In genomic region chr5:31362931-31363568, GRCh38 we compare ENCODE assay signal across 23 cellular contexts.
A peak's percentile ranks its signal among the peaks of the same experiment; 100 is the strongest.
DNase-seq lines count a peak whose midpoint lies in the region; ATAC-seq, FAIRE-seq and TF ChIP-seq lines count a peak whose summit lies in the region.
"Had no signal": no experiment of that assay in that cellular context is flagged by ENCODE, and none has a peak within 500 bp of the region (broad histone marks: within the 10 kb centered on the region; RNA-seq: fewer than 3 reads in every experiment).

No MANE protein-coding gene starts in this region.

- H3K4me1 ChIP-seq in astrocyte (ENCODE audit: insufficient read depth, low read length) = peaks cover 36% of the 10 kb centered on the region
- H3K4me1 ChIP-seq: lower lobe of right lung, parathyroid adenoma, stomach, upper lobe of left lung had no signal

- H3K4me2 ChIP-seq in astrocyte (ENCODE audit: low read length) = peak overlapping the region; percentile 5

- H3K27ac Mint-ChIP-seq in HFFc6 = peak overlapping the region; percentile 88
- no peak overlapping the region for H3K27ac Mint-ChIP-seq in astrocyte (ENCODE audit: unreplicated experiment)
- no peak overlapping the region for H3K27ac Mint-ChIP-seq in osteocyte (ENCODE audit: unreplicated experiment)
- H3K27ac Mint-ChIP-seq: activated CD4-positive, alpha-beta memory T cell treated with anti-CD3 and anti-CD28 coated beads, Interleukin-2, amount 10 ng/mL, durations not matched to agents 7 days and 5 days; activated naive CD8-positive, alpha-beta T cell treated with anti-CD3 and anti-CD28 coated beads for 36 hours; activated T-cell treated with anti-CD3 and anti-CD28 coated beads, Interleukin-2, amount 50 U/mL, for 72 hours; naive thymus-derived CD4-positive, alpha-beta T cell; T-helper 17 cell had no signal

- H3K27me3 ChIP-seq in astrocyte (ENCODE audit: insufficient read depth, low read length) = no peaks in the 10 kb centered on the region
- H3K27me3 ChIP-seq: cardiac muscle cell, stomach, upper lobe of left lung had no signal

- DNase-seq in AG20443 (ENCODE audit: low spot score) (peak; percentile 33), HFFc6 (peak; percentile 68), astrocyte (ENCODE audit: low read depth) (peak; percentile 59), left colon (no peak), osteocyte (ENCODE audit: extremely low spot score, unreplicated experiment) (no peak)
- DNase-seq: activated CD4-positive, alpha-beta memory T cell treated with anti-CD3 and anti-CD28 coated beads, Interleukin-2, amount 10 ng/mL, durations not matched to agents 7 days and 5 days; activated naive CD8-positive, alpha-beta T cell treated with anti-CD3 and anti-CD28 coated beads for 36 hours; activated T-cell treated with anti-CD3 and anti-CD28 coated beads, Interleukin-2, amount 50 U/mL, for 72 hours; head of caudate nucleus; lower lobe of right lung; naive thymus-derived CD4-positive, alpha-beta T cell; NCI-H1105 treated with DMSO at 0.1 percent for 48 hours; NCI-H526 treated with DMSO at 0.1 percent for 48 hours; stomach; T-helper 17 cell; upper lobe of left lung had no signal

- H3K36me3 Mint-ChIP-seq in HFFc6 (ENCODE audit: low read depth) (peaks cover 5% of the 10 kb centered on the region; the same call in 1 of the 2 replicates), astrocyte (ENCODE audit: low read depth, unreplicated experiment) (no peaks in the 10 kb centered on the region), osteocyte (ENCODE audit: unreplicated experiment) (peaks cover 2% of the 10 kb centered on the region)
- H3K36me3 Mint-ChIP-seq: activated naive CD8-positive, alpha-beta T cell treated with anti-CD3 and anti-CD28 coated beads for 36 hours had no signal

- H3K9ac ChIP-seq in astrocyte (ENCODE audit: low read length) = no peak overlapping the region
- H3K9ac ChIP-seq: parathyroid adenoma had no signal

- no peaks in the 10 kb centered on the region for H3K9me3 ChIP-seq in astrocyte (ENCODE audit: insufficient read depth, low read depth, low read length)
- H3K9me3 ChIP-seq: lower lobe of right lung, upper lobe of left lung had no signal

- ATAC-seq in left colon (peak; percentile 48), GM21576 (IDR thresholded peaks at IDR 0.05; ENCODE audit: unreplicated experiment) (no peak), HG02970 (IDR thresholded peaks at IDR 0.05; ENCODE audit: low FRiP score, unreplicated experiment) (no peak), HG02571 (IDR thresholded peaks at IDR 0.05; ENCODE audit: unreplicated experiment) (no peak)
- ATAC-seq: activated T-cell treated with anti-CD3 and anti-CD28 coated beads, Interleukin-2, amount 50 U/mL, for 72 hours; K562; lower lobe of right lung; naive thymus-derived CD4-positive, alpha-beta T cell; T-helper 17 cell had no signal

- peak overlapping the region; percentile 59 for H3K27ac ChIP-seq in astrocyte (ENCODE audit: low read depth, low read length)
- H3K27ac ChIP-seq: cardiac muscle cell, lower lobe of right lung, parathyroid adenoma, stomach, upper lobe of left lung, VCaP had no signal

- peak overlapping the region; percentile 69 for H3K4me3 Mint-ChIP-seq in HFFc6
- H3K4me3 Mint-ChIP-seq in astrocyte (ENCODE audit: unreplicated experiment) = no peak overlapping the region
- H3K4me3 Mint-ChIP-seq in osteocyte (ENCODE audit: unreplicated experiment) = no peak overlapping the region
- H3K4me3 Mint-ChIP-seq: activated CD4-positive, alpha-beta memory T cell treated with anti-CD3 and anti-CD28 coated beads, Interleukin-2, amount 10 ng/mL, durations not matched to agents 7 days and 5 days; activated naive CD8-positive, alpha-beta T cell treated with anti-CD3 and anti-CD28 coated beads for 36 hours; activated T-cell treated with anti-CD3 and anti-CD28 coated beads, Interleukin-2, amount 50 U/mL, for 72 hours; naive thymus-derived CD4-positive, alpha-beta T cell; T-helper 17 cell had no signal

- H2AFZ ChIP-seq in astrocyte (ENCODE audit: low read depth, low read length) = no peak overlapping the region
- H2AFZ ChIP-seq: parathyroid adenoma had no signal

- H3K4me3 ChIP-seq in astrocyte (ENCODE audit: insufficient read depth, low read depth, low read length) = no peak overlapping the region
- H3K4me3 ChIP-seq: cardiac muscle cell, K562, lower lobe of right lung, stomach, upper lobe of left lung had no signal

- H4K20me1 ChIP-seq in astrocyte (ENCODE audit: insufficient read depth, low read length) = no peaks in the 10 kb centered on the region

- FAIRE-seq in astrocyte (lab: Jason Lieb, UNC) = no peak
- FAIRE-seq: K562 had no signal

- H3K4me1 Mint-ChIP-seq in HFFc6 (ENCODE audit: low read depth) (peaks cover 90% of the 10 kb centered on the region), astrocyte (ENCODE audit: low read depth, unreplicated experiment) (peaks cover 10% of the 10 kb centered on the region), osteocyte (ENCODE audit: unreplicated experiment) (peaks cover 35% of the 10 kb centered on the region)
- H3K4me1 Mint-ChIP-seq: activated CD4-positive, alpha-beta memory T cell treated with anti-CD3 and anti-CD28 coated beads, Interleukin-2, amount 10 ng/mL, durations not matched to agents 7 days and 5 days; activated naive CD8-positive, alpha-beta T cell treated with anti-CD3 and anti-CD28 coated beads for 36 hours; naive thymus-derived CD4-positive, alpha-beta T cell; T-helper 17 cell had no signal

- no peaks in the 10 kb centered on the region for H3K9me3 Mint-ChIP-seq in HFFc6
- H3K9me3 Mint-ChIP-seq in astrocyte (ENCODE audit: unreplicated experiment) = peaks cover 1% of the 10 kb centered on the region
- H3K9me3 Mint-ChIP-seq in osteocyte (ENCODE audit: unreplicated experiment) = peaks cover 4% of the 10 kb centered on the region
- H3K9me3 Mint-ChIP-seq: activated CD4-positive, alpha-beta memory T cell treated with anti-CD3 and anti-CD28 coated beads, Interleukin-2, amount 10 ng/mL, durations not matched to agents 7 days and 5 days; activated naive CD8-positive, alpha-beta T cell treated with anti-CD3 and anti-CD28 coated beads for 36 hours had no signal

- no peaks in the 10 kb centered on the region for H3K79me2 ChIP-seq in astrocyte (ENCODE audit: insufficient read depth, low read length)
- H3K79me2 ChIP-seq: parathyroid adenoma had no signal

- no peaks in the 10 kb centered on the region for H3K36me3 ChIP-seq in astrocyte (ENCODE audit: insufficient read depth, low read length)
- H3K36me3 ChIP-seq: cardiac muscle cell, lower lobe of right lung, stomach, upper lobe of left lung had no signal

- intact Hi-C loops in left colon (cut with DNase I, micrococcal nuclease) = no loop called here

- H3K27me3 Mint-ChIP-seq in HFFc6 (ENCODE audit: insufficient read depth) = no peaks in the 10 kb centered on the region
- H3K27me3 Mint-ChIP-seq in astrocyte (ENCODE audit: low read depth, unreplicated experiment) = no peaks in the 10 kb centered on the region
- no peaks in the 10 kb centered on the region for H3K27me3 Mint-ChIP-seq in osteocyte (ENCODE audit: unreplicated experiment)
- H3K27me3 Mint-ChIP-seq: activated CD4-positive, alpha-beta memory T cell treated with anti-CD3 and anti-CD28 coated beads, Interleukin-2, amount 10 ng/mL, durations not matched to agents 7 days and 5 days had no signal

- TF ChIP-seq CTCF in HFFc6 (IDR thresholded peaks at IDR 0.05) = no peak
- no peak for TF ChIP-seq CTCF in astrocyte (IDR thresholded peaks at IDR 0.05; ENCODE audit: insufficient read depth, low read depth, low read length)
- TF ChIP-seq CTCF in osteocyte (IDR thresholded peaks at IDR 0.05) = no peak

Comparison
In these comparisons a context has a peak if more than half of its experiments do, and no peak if none do; other contexts are left out.
1. DNase-seq: peak in AG20443 (single experiment), HFFc6 (single experiment) and astrocyte (single experiment); none in left colon (0 of 2) and osteocyte (single experiment).